Comparison of ENCODE assay signal across 9 cellular contexts in genomic region chr2:28397043-28397381, GRCh38. TPM values are rescaled to one million over a fixed set of nuclear protein-coding genes. Genes with fewer than 3 reads are reported as not detected.
A peak's percentile ranks its signal among the peaks of the same experiment; 100 is the strongest.
DNase-seq lines count a peak whose midpoint lies in the region; ATAC-seq and TF ChIP-seq lines count a peak whose summit lies in the region.
"Had no signal": no experiment of that assay in that cellular context is flagged by ENCODE, and none has a peak within 500 bp of the region (broad histone marks: within the 10 kb centered on the region; RNA-seq: fewer than 3 reads in every experiment).

No MANE protein-coding gene starts in this region.

- no peak for DNase-seq in right atrium auricular region (ENCODE audit: low spot score)
- no peak for DNase-seq in cardiac septum (ENCODE audit: low spot score)
- no peak for DNase-seq in effector CD4-positive, alpha-beta T cell
- DNase-seq in stimulated activated CD4-positive, alpha-beta T cell treated with anti-CD3 and anti-CD28 coated beads, Interleukin-2, amount 100 ng/mL, for 24 hours: no peak
- DNase-seq: GOT3 had no signal

- no peaks in the 10 kb centered on the region for H3K27me3 Mint-ChIP-seq in dendritic cell treated with granulocyte-macrophage colony-stimulating factor and Interleukin-4, amounts not matched to agents 40 ng/mL and 50 ng/mL, for 4 days

- no peaks in the 10 kb centered on the region for H3K9me3 Mint-ChIP-seq in dendritic cell treated with granulocyte-macrophage colony-stimulating factor and Interleukin-4, amounts not matched to agents 40 ng/mL and 50 ng/mL, for 4 days

- H3K4me3 Mint-ChIP-seq in dendritic cell treated with granulocyte-macrophage colony-stimulating factor and Interleukin-4, amounts not matched to agents 40 ng/mL and 50 ng/mL, for 4 days: peak overlapping the region; percentile 44

- H3K36me3 ChIP-seq in right atrium auricular region (peaks cover 44% of the 10 kb centered on the region), muscle layer of duodenum (ENCODE audit: control insufficient read depth in 1 of 2, insufficient read depth in 2 of 2, low read length in 2 of 2) (peaks cover 31 to 45% of the 10 kb centered on the region in 2 donors)

- no peak for ATAC-seq in esophagus mucosa
- ATAC-seq in GM21619 (IDR thresholded peaks at IDR 0.05; ENCODE audit: unreplicated experiment): no peak

- H3K4me3 ChIP-seq in right atrium auricular region: peak overlapping the region; percentile 90 to 96
- H3K4me3 ChIP-seq in muscle layer of duodenum (ENCODE audit: low read depth in 1 of 2, low read length in 2 of 2): peak overlapping the region; percentile 81 to 96

- H3K4me1 Mint-ChIP-seq in dendritic cell treated with granulocyte-macrophage colony-stimulating factor and Interleukin-4, amounts not matched to agents 40 ng/mL and 50 ng/mL, for 4 days (ENCODE audit: low read depth): no peaks in the 10 kb centered on the region

- H3K27me3 ChIP-seq in right atrium auricular region (no peaks in the 10 kb centered on the region), muscle layer of duodenum (ENCODE audit: low read depth, low read length) (no peaks in the 10 kb centered on the region)

- intact Hi-C loops in cardiac septum (cut with DNase I): loop anchor here (5.0 kb wide), 1 partner anchor 55 kb away; no protein-coding TSS in a partner anchor
- intact Hi-C loops in dendritic cell treated with granulocyte-macrophage colony-stimulating factor and Interleukin-4, amounts not matched to agents 40 ng/mL and 50 ng/mL, for 4 days (cut with micrococcal nuclease): loop anchor here (2.0 kb wide), 1 partner anchor 642 kb away; no protein-coding TSS in a partner anchor

- no peak for TF ChIP-seq CTCF in right atrium auricular region (IDR thresholded peaks at IDR 0.05)

- H3K27ac ChIP-seq in right atrium auricular region (peak overlapping the region; percentile 99 to 100), muscle layer of duodenum (ENCODE audit: low read length) (peak overlapping the region; percentile 99)

- no peaks in the 10 kb centered on the region for H3K36me3 Mint-ChIP-seq in dendritic cell treated with granulocyte-macrophage colony-stimulating factor and Interleukin-4, amounts not matched to agents 40 ng/mL and 50 ng/mL, for 4 days (ENCODE audit: low read depth)

- H3K9me3 ChIP-seq in right atrium auricular region (no peaks in the 10 kb centered on the region), muscle layer of duodenum (ENCODE audit: control insufficient read depth in 1 of 2, low read length in 2 of 2) (no peaks in the 10 kb centered on the region)

- H3K4me1 ChIP-seq in right atrium auricular region (peaks cover 0 to 52% of the 10 kb centered on the region in 2 donors), muscle layer of duodenum (ENCODE audit: control insufficient read depth in 1 of 2, insufficient read depth in 2 of 2, low read length in 2 of 2) (peaks cover 34 to 41% of the 10 kb centered on the region in 2 donors)

- no peak overlapping the region for H3K27ac Mint-ChIP-seq in dendritic cell treated with granulocyte-macrophage colony-stimulating factor and Interleukin-4, amounts not matched to agents 40 ng/mL and 50 ng/mL, for 4 days

RNA-seq across cellular contexts. Expression of gene FOSL2, which starts 4.4 kb away (rescaled TPM):
- 100 to 1,000 TPM in 1 of 2 donors, 10 to 100 TPM in 1; 54.0 to 116 TPM for total RNA-seq in right atrium auricular region
- 65.4 TPM for total RNA-seq in cardiac septum
- 166 TPM for total RNA-seq in esophagus mucosa
